In genomic region chr20:63940071-63940471, GRCh38 we compare ENCODE assay signal across 9 cellular contexts. TPM values are rescaled to one million over a fixed set of nuclear protein-coding genes. Genes with fewer than 3 reads are reported as not detected.
DNase-seq lines count a peak whose midpoint lies in the region; ATAC-seq and TF ChIP-seq lines count a peak whose summit lies in the region.
"Had no signal": no experiment of that assay in that cellular context is flagged by ENCODE, and none has a peak within 500 bp of the region (broad histone marks: within the 10 kb centered on the region; RNA-seq: fewer than 3 reads in every experiment).

No MANE protein-coding gene starts in this region.

- H3K79me2 ChIP-seq in PC-3 (ENCODE audit: low read length) = no peaks in the 10 kb centered on the region

- H3K9me3 ChIP-seq in PC-3 (ENCODE audit: low read length) (no peaks in the 10 kb centered on the region), mucosa of descending colon (no peaks in the 10 kb centered on the region)
- H3K9me3 ChIP-seq: body of pancreas, prostate gland, SK-N-SH had no signal

- peaks cover 16% of the 10 kb centered on the region; the same call in 1 of the 2 replicates for H4K20me1 ChIP-seq in PC-3 (ENCODE audit: low read length)

- no peak overlapping the region for H3K27ac ChIP-seq in PC-3 (ENCODE audit: low read length)
- H3K27ac ChIP-seq: body of pancreas, prostate gland had no signal

- POLR2A ChIA-PET in PC-3 (lab: Charles Lee; ENCODE audit: unreplicated experiment) = interaction anchor here (0.5 kb wide), 1 partner anchor 29 kb away, joined by 5 read pairs; no protein-coding TSS in a partner anchor

- H2AFZ ChIP-seq in PC-3 (ENCODE audit: low read length) = no peak overlapping the region

- H3K27me3 ChIP-seq in PC-3 (ENCODE audit: low read length) = no peaks in the 10 kb centered on the region
- H3K27me3 ChIP-seq: body of pancreas had no signal

- ATAC-seq in PC-3 (no peak), mucosa of descending colon (no peak)
- ATAC-seq: body of pancreas had no signal

- CTCF ChIA-PET in PC-3 (lab: Charles Lee) = no interaction called here

- no peaks in the 10 kb centered on the region for H3K9me2 ChIP-seq in PC-3 (replicated peaks; ENCODE audit: low read length)
- H3K9me2 ChIP-seq: SK-N-SH had no signal

- intact Hi-C loops in PC-3 (cut with micrococcal nuclease) = no loop called here
- intact Hi-C loops in mucosa of descending colon (cut with DNase I, micrococcal nuclease) = no loop called here

- H3K9ac ChIP-seq in PC-3 (ENCODE audit: low read length) = no peak overlapping the region
- H3K9ac ChIP-seq: SK-N-SH had no signal

- peaks cover 9% of the 10 kb centered on the region for H3F3A ChIP-seq in PC-3 (ENCODE audit: low read length, unreplicated experiment)

- TF ChIP-seq CTCF in PC-3 (conservative IDR thresholded peaks at IDR 0.05; ENCODE audit: low read depth, low read length) (no peak), mucosa of descending colon (IDR thresholded peaks at IDR 0.05) (no peak)

- H3K36me3 ChIP-seq in PC-3 (ENCODE audit: low read depth, low read length) (peaks cover 18% of the 10 kb centered on the region), mucosa of descending colon (ENCODE audit: low read depth) (no peaks in the 10 kb centered on the region)
- H3K36me3 ChIP-seq: prostate gland had no signal

- H3K4me1 ChIP-seq in PC-3 (ENCODE audit: insufficient read depth, low read length) (peaks cover 4% of the 10 kb centered on the region; the same call in 1 of the 2 replicates), mucosa of descending colon (ENCODE audit: low read depth) (no peaks in the 10 kb centered on the region)
- H3K4me1 ChIP-seq: body of pancreas, prostate gland had no signal

- H3K4me3 ChIP-seq in PC-3 (ENCODE audit: low read length) = no peak overlapping the region
- no peak overlapping the region for H3K4me3 ChIP-seq in mucosa of descending colon
- H3K4me3 ChIP-seq: body of pancreas, prostate gland had no signal

- TSS peak; percentile 43 for BruUV-seq in PC-3 (replicated peaks; lab: Mats Ljungman, UMichigan)

- H3K4me2 ChIP-seq in PC-3 (ENCODE audit: low read length) = no peak overlapping the region
- H3K4me2 ChIP-seq: SK-N-SH had no signal

- no peak for DNase-seq in PC-3
- peak in 2 of 3 donors; percentile 37 to 57 for DNase-seq in mucosa of descending colon
- DNase-seq in amygdala (lab: John Stamatoyannopoulos, UW) = no peak
- DNase-seq: activated CD8-positive, alpha-beta memory T cell treated with anti-CD3 and anti-CD28 coated beads for 24 hours; body of pancreas; GF-D8; islet precursor cell; SK-N-SH had no signal

RNA-seq across cellular contexts. Expression of gene UCKL1, which starts 16.1 kb away (rescaled TPM):
- 37.2 and 47.4 TPM in 2 replicates for total RNA-seq in PC-3 (2014; rRNA removed)
- 10 to 100 TPM; 37.4 to 57.8 (median 43.6) TPM for total RNA-seq in mucosa of descending colon

RNA-seq across cellular contexts. Expression of gene ZNF512B, which starts 29.7 kb away (rescaled TPM):
- total RNA-seq in PC-3 (2014; rRNA removed) = 18.0 and 24.1 TPM in 2 replicates
- total RNA-seq in mucosa of descending colon = 10 to 100 TPM in 1 of 3 donors, 1 to 10 TPM in 2; 1.8 to 14.7 (median 3.9) TPM

RNA-seq across cellular contexts. Expression of gene SAMD10, which starts 39.4 kb away (rescaled TPM):
- total RNA-seq in PC-3 (2014; rRNA removed) (7.4 and 13.4 TPM in 2 replicates), mucosa of descending colon (1 to 10 TPM; 3.8 to 7.9 (median 5.6) TPM)

RNA-seq across cellular contexts. Expression of gene PRPF6, which starts 40.9 kb away (rescaled TPM):
- total RNA-seq in PC-3 (2014; rRNA removed) (67.1 and 87.2 TPM in 2 replicates), mucosa of descending colon (10 to 100 TPM; 51.2 to 64.4 (median 59.1) TPM)

RNA-seq across cellular contexts. Expression of gene DNAJC5, which starts 45.1 kb away (rescaled TPM):
- total RNA-seq in PC-3 (2014; rRNA removed) = 73.7 and 80.1 TPM in 2 replicates
- 10 to 100 TPM; 57.5 to 65.9 (median 65.4) TPM for total RNA-seq in mucosa of descending colon

Comparison
In these comparisons a context has a peak if more than half of its experiments do, and no peak if none do; other contexts are left out.
1. DNase-seq: peak in mucosa of descending colon (2 of 3); none in PC-3 (single experiment) and amygdala (0 of 56).